ENCODE assay signal across 8 cellular contexts in the genomic region with DNA sequence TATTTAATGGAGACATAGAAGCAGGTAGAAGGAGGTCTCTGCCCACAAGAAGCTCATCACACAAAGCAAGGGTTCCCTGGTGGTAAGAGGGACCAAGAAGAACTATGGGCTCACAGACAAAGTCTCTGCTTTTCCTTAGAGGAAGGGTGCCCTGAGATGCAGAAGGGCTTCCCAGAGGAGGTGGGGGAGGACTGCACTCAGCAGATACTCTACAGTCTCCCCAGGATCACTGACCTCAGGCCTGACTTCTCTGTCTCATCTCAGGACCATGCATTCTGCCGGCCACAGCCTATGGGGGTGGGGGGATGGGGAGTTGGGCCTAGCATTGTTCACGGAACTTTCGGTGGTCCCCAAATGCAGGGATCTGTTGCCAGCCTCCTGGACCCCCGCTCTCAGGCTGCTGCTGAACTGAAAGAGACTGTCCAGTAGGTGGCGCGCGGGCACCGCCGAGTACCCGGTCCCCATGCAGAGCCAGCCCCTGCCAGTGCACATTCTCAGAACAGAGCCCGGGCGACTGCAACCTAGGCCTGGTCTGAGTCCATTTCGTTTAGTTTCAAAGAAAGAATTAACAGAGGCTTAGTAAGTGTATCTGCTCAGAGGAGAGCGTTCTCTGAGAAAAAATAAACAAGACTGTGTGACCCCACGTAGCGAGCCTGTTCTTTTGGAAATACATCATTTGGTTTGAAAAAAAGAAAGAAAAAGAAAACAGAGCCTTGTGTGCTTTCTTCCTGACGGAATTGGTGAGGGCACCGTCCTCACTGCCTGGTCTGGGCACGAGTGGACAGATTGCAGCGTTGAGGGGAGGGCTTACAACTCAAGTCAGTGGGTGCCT.
DNase-seq lines count a peak whose midpoint lies in the region; ATAC-seq and TF ChIP-seq lines count a peak whose summit lies in the region.

No MANE protein-coding gene starts in this region.

- no peak overlapping the region for H3K4me2 ChIP-seq in OCI-LY1 (ENCODE audit: low read length)

- H3K79me2 ChIP-seq in OCI-LY1 (ENCODE audit: insufficient read depth, low read length), result no peaks in the 10 kb centered on the region

- no peaks in the 10 kb centered on the region for H3K4me1 ChIP-seq in OCI-LY1 (ENCODE audit: insufficient read depth, low read length, severe bottlenecking)
- H3K4me1 ChIP-seq in psoas muscle, result peaks cover 4% of the 10 kb centered on the region

- no peaks in the 10 kb centered on the region for H3K9me3 Mint-ChIP-seq in activated naive CD8-positive, alpha-beta T cell treated with anti-CD3 and anti-CD28 coated beads, Interleukin-2, amount 10 ng/mL, durations not matched to agents 7 days and 5 days

- intact Hi-C loops in cardiac septum (cut with DNase I) (loop anchor here (5.0 kb wide), 1 partner anchor 329 kb away; no protein-coding TSS in a partner anchor), psoas muscle (cut with DNase I) (loop anchor here (5.0 to 10.0 kb wide), 5 partner anchors 329 to 1401 kb away; partner anchors contain the start of gene WNT5A (in 1 of the 2))

- no peak overlapping the region for H3K4me3 Mint-ChIP-seq in activated naive CD8-positive, alpha-beta T cell treated with anti-CD3 and anti-CD28 coated beads, Interleukin-2, amount 10 ng/mL, durations not matched to agents 7 days and 5 days

- 14 to 20% (median 14%) methylated on average over 20 of the region's 20 CpGs for whole genome bisulfite sequencing in psoas muscle, 3 donors

- H3K4me3 ChIP-seq in OCI-LY1 (ENCODE audit: low read depth, low read length, poor library complexity, severe bottlenecking) (no peak overlapping the region), psoas muscle (no peak overlapping the region)

- no peak overlapping the region for H3K27ac Mint-ChIP-seq in activated naive CD8-positive, alpha-beta T cell treated with anti-CD3 and anti-CD28 coated beads, Interleukin-2, amount 10 ng/mL, durations not matched to agents 7 days and 5 days

- peak; percentile 71 for ATAC-seq in GM19023 (IDR thresholded peaks at IDR 0.05; ENCODE audit: unreplicated experiment)
- ATAC-seq in activated naive CD8-positive, alpha-beta T cell treated with anti-CD3 and anti-CD28 coated beads, Interleukin-2, amount 10 ng/mL, durations not matched to agents 7 days and 5 days (ENCODE audit: low read depth), result peak; percentile 50
- ATAC-seq in psoas muscle, result peak; percentile 91 to 97 (median 94)
- ATAC-seq in HG02840 (IDR thresholded peaks at IDR 0.05; ENCODE audit: low FRiP score, unreplicated experiment), result no peak

- DNase-seq in Ammon's horn (ENCODE audit: low spot score) (peak; percentile 89), HPDE6-E6E7 (ENCODE audit: extremely low spot score) (peak; percentile 11), cardiac septum (ENCODE audit: low spot score) (peak; percentile 81), psoas muscle (peak; percentile 78 to 89)
- peak; percentile 65 for DNase-seq in activated naive CD8-positive, alpha-beta T cell treated with anti-CD3 and anti-CD28 coated beads, Interleukin-2, amount 10 ng/mL, durations not matched to agents 7 days and 5 days

- H3K9ac ChIP-seq in OCI-LY1 (ENCODE audit: low read length), result no peak overlapping the region

- no peaks in the 10 kb centered on the region for H3K36me3 Mint-ChIP-seq in activated naive CD8-positive, alpha-beta T cell treated with anti-CD3 and anti-CD28 coated beads, Interleukin-2, amount 10 ng/mL, durations not matched to agents 7 days and 5 days

- H3K4me1 Mint-ChIP-seq in activated naive CD8-positive, alpha-beta T cell treated with anti-CD3 and anti-CD28 coated beads, Interleukin-2, amount 10 ng/mL, durations not matched to agents 7 days and 5 days, result no peaks in the 10 kb centered on the region

- H3K9me2 ChIP-seq in OCI-LY1 (ENCODE audit: low read depth, low read length), result no peaks in the 10 kb centered on the region

- no peaks in the 10 kb centered on the region for H3K27me3 ChIP-seq in OCI-LY1 (ENCODE audit: insufficient read depth, low read length)
- H3K27me3 ChIP-seq in psoas muscle (ENCODE audit: insufficient read depth in 3 of 3, low read length in 2 of 3), result no peaks in the 10 kb centered on the region

- no peaks in the 10 kb centered on the region for H3F3A ChIP-seq in OCI-LY1 (ENCODE audit: insufficient read depth, low read length)

- POLR2A ChIA-PET in activated naive CD8-positive, alpha-beta T cell treated with anti-CD3 and anti-CD28 coated beads, Interleukin-2, amount 10 ng/mL, durations not matched to agents 7 days and 5 days (lab: Charles Lee), result no interaction called here

- no peaks in the 10 kb centered on the region for H3K27me3 Mint-ChIP-seq in activated naive CD8-positive, alpha-beta T cell treated with anti-CD3 and anti-CD28 coated beads, Interleukin-2, amount 10 ng/mL, durations not matched to agents 7 days and 5 days

- no peaks in the 10 kb centered on the region for H3K9me3 ChIP-seq in OCI-LY1 (ENCODE audit: low read length)
- H3K9me3 ChIP-seq in psoas muscle, result no peaks in the 10 kb centered on the region

- H3K36me3 ChIP-seq in OCI-LY1 (ENCODE audit: insufficient read depth, low read length) (no peaks in the 10 kb centered on the region), psoas muscle (ENCODE audit: insufficient read depth in 1 of 2, low read depth in 1 of 2) (no peaks in the 10 kb centered on the region)

- no peak overlapping the region for H2AFZ ChIP-seq in OCI-LY1 (ENCODE audit: low read length)

- TF ChIP-seq CTCF in OCI-LY1 (IDR thresholded peaks at IDR 0.05; ENCODE audit: low read length), result peak; percentile 82
- TF ChIP-seq CTCF in psoas muscle (IDR thresholded peaks at IDR 0.05), result peak; percentile 92

- H4K20me1 ChIP-seq in OCI-LY1 (ENCODE audit: insufficient read depth, low read length), result no peaks in the 10 kb centered on the region

- H3K27ac ChIP-seq in OCI-LY1 (ENCODE audit: low read depth, low read length, poor library complexity, severe bottlenecking) (no peak overlapping the region), psoas muscle (no peak overlapping the region)

Comparison
In these comparisons a context has a peak if more than half of its experiments do, and no peak if none do; other contexts are left out.
1. DNase-seq: peak in every context shown above with its lines; median percentile 89 in Ammon's horn; 84 in psoas muscle; 81 in cardiac septum; 65 in activated naive CD8-positive, alpha-beta T cell treated with anti-CD3 and anti-CD28 coated beads, Interleukin-2, amount 10 ng/mL, durations not matched to agents 7 days and 5 days; 11 in HPDE6-E6E7.